Comparison of ENCODE assay signal across 14 cellular contexts in genomic region chr14:21527320-21527679, GRCh38. TPM values are rescaled to one million over a fixed set of nuclear protein-coding genes. Genes with fewer than 3 reads are reported as not detected.
A peak's percentile ranks its signal among the peaks of the same experiment; 100 is the strongest.
DNase-seq lines count a peak whose midpoint lies in the region; ATAC-seq, FAIRE-seq and TF ChIP-seq lines count a peak whose summit lies in the region.
"Had no signal": no experiment of that assay in that cellular context is flagged by ENCODE, and none has a peak within 500 bp of the region (broad histone marks: within the 10 kb centered on the region; RNA-seq: fewer than 3 reads in every experiment).

No MANE protein-coding gene starts in this region.

- H3K79me2 ChIP-seq in HepG2 (ENCODE audit: insufficient read depth, low read length), result no peaks in the 10 kb centered on the region

- no peaks in the 10 kb centered on the region for H3K27me3 ChIP-seq in HepG2 (ENCODE audit: control insufficient read depth in 1 of 2, insufficient read depth in 2 of 2, low read length in 2 of 2)
- H3K27me3 ChIP-seq in right lobe of liver, result no peaks in the 10 kb centered on the region
- no peaks in the 10 kb centered on the region for H3K27me3 ChIP-seq in layer of hippocampus (ENCODE audit: control insufficient read depth, insufficient read depth, low read length)
- no peaks in the 10 kb centered on the region for H3K27me3 ChIP-seq in MG63
- H3K27me3 ChIP-seq: tibial nerve had no signal

- DNase-seq in HepG2 (ENCODE audit: low spot score) (no peak), right lobe of liver (no peak), HPDE6-E6E7 (ENCODE audit: extremely low spot score) (no peak), MG63 (no peak)
- no peak for DNase-seq in activated CD8-positive, alpha-beta T cell treated with anti-CD3 and anti-CD28 coated beads for 36 hours
- DNase-seq: foreskin fibroblast, left ventricle myocardium superior, right cardiac atrium had no signal

- no peak for ATAC-seq in HepG2
- ATAC-seq in right lobe of liver, result no peak
- no peak for ATAC-seq in activated CD8-positive, alpha-beta T cell treated with anti-CD3 and anti-CD28 coated beads for 36 hours
- no peak for ATAC-seq in HG02610 (IDR thresholded peaks at IDR 0.05; ENCODE audit: unreplicated experiment)
- no peak for ATAC-seq in GM21529 (IDR thresholded peaks at IDR 0.05; ENCODE audit: unreplicated experiment)

- TF ChIP-seq RAD21 in HepG2 (CRISPR knock-in tag; IDR thresholded peaks at IDR 0.05), result no peak

- H4K20me1 ChIP-seq in HepG2 (ENCODE audit: insufficient read depth, low read length), result no peaks in the 10 kb centered on the region

- POLR2A ChIA-PET in HepG2 (lab: Yijun Ruan, JAX), result interaction anchor here (1.1 to 10.8 kb wide), 9 partner anchors 9 to 90 kb away, joined by 3 to 173 read pairs (median 13); partner anchors contain the start of genes CHD8 and METTL3
- POLR2A ChIA-PET in activated CD8-positive, alpha-beta T cell treated with anti-CD3 and anti-CD28 coated beads for 36 hours (lab: Charles Lee), result interaction anchor here (0.7 to 8.0 kb wide), 5 partner anchors 15 to 265 kb away, joined by 3 to 62 read pairs (median 4); partner anchors contain the start of gene METTL3

- no peaks in the 10 kb centered on the region for H3K9me3 Mint-ChIP-seq in activated CD8-positive, alpha-beta T cell treated with anti-CD3 and anti-CD28 coated beads for 36 hours
- H3K9me3 Mint-ChIP-seq: dendritic cell treated with granulocyte-macrophage colony-stimulating factor and Interleukin-4, amounts not matched to agents 40 ng/mL and 50 ng/mL, for 4 days had no signal

- CTCF ChIA-PET in HepG2 (lab: Yijun Ruan, JAX; ENCODE audit: low intra/inter-chr PET ratio, low total read pairs), result no interaction called here
- CTCF ChIA-PET in activated CD8-positive, alpha-beta T cell treated with anti-CD3 and anti-CD28 coated beads for 36 hours (lab: Charles Lee), result interaction anchor here (1.7 to 6.8 kb wide), 4 partner anchors 18 to 57 kb away, joined by 4 to 41 read pairs (median 10); partner anchors contain the start of genes RAB2B and TOX4

- H3K9me3 ChIP-seq in HepG2 (ENCODE audit: low read length) (no peaks in the 10 kb centered on the region), right lobe of liver (no peaks in the 10 kb centered on the region), MG63 (no peaks in the 10 kb centered on the region)
- H3K9me3 ChIP-seq: tibial nerve had no signal

- TF ChIP-seq EP300 in HepG2 (IDR thresholded peaks at IDR 0.05; ENCODE audit: low read depth in 2 of 2, low read length in 2 of 2) (no peak), HepG2 (CRISPR knock-in tag; IDR thresholded peaks at IDR 0.05; ENCODE audit: borderline replicate concordance) (no peak)

- in situ Hi-C loops in HepG2 (cut with HindIII; ENCODE audit: extremely low pct_ligation_motif_present, low pct_unique_long_range_greater_than_20kb), result no loop called here

- no peak for TF ChIP-seq CTCF in HepG2 (CRISPR knock-in tag; IDR thresholded peaks at IDR 0.05)
- TF ChIP-seq CTCF in right lobe of liver (IDR thresholded peaks at IDR 0.05), result no peak
- TF ChIP-seq CTCF in activated CD8-positive, alpha-beta T cell treated with anti-CD3 and anti-CD28 coated beads for 36 hours (IDR thresholded peaks at IDR 0.05), result no peak

- H3K4me3 ChIP-seq in HepG2 (replicated peaks in 1 of 3; ENCODE audit: insufficient read depth in 1 of 3, low read depth in 2 of 3, low read length in 3 of 3), result peak overlapping the region; percentile 77 to 83 (median 78)
- H3K4me3 ChIP-seq in right lobe of liver, result no peak overlapping the region
- no peak overlapping the region for H3K4me3 ChIP-seq in MG63

- TF ChIP-seq POLR2A in HepG2 (IDR thresholded peaks at IDR 0.05; ENCODE audit: insufficient read depth in 1 of 2, low read depth in 2 of 2, low read length in 2 of 2), result no peak
- TF ChIP-seq POLR2A in right lobe of liver (IDR thresholded peaks at IDR 0.05), result no peak

- H3K4me2 ChIP-seq in HepG2 (ENCODE audit: low read depth, low read length), result peak overlapping the region; percentile 82

- peak overlapping the region; percentile 69 for H3K27ac ChIP-seq in HepG2 (ENCODE audit: extremely low read length, insufficient read depth, low read length)
- no peak overlapping the region for H3K27ac ChIP-seq in right lobe of liver
- peak overlapping the region; percentile 46 for H3K27ac ChIP-seq in layer of hippocampus (ENCODE audit: low read depth, low read length)

- H3K4me3 Mint-ChIP-seq in activated CD8-positive, alpha-beta T cell treated with anti-CD3 and anti-CD28 coated beads for 36 hours, result peak overlapping the region; percentile 70

- intact Hi-C loops in HepG2 (cut with micrococcal nuclease; ENCODE audit: unreplicated experiment) (no loop called here), right lobe of liver (cut with DNase I) (no loop called here)
- intact Hi-C loops in activated CD8-positive, alpha-beta T cell treated with anti-CD3 and anti-CD28 coated beads for 36 hours (cut with micrococcal nuclease), result no loop called here

- H2AFZ ChIP-seq in HepG2 (ENCODE audit: low read length), result peak overlapping the region; percentile 89

- FAIRE-seq in HepG2 (lab: Jason Lieb, UNC), result no peak

- H3K9ac ChIP-seq in HepG2 (ENCODE audit: insufficient read depth, low read depth, low read length), result peak overlapping the region; percentile 80

- no TSS peak for BruUV-seq in HepG2 (replicated peaks; lab: Mats Ljungman, UMichigan)

- H3K27ac Mint-ChIP-seq in activated CD8-positive, alpha-beta T cell treated with anti-CD3 and anti-CD28 coated beads for 36 hours, result peak overlapping the region; percentile 67
- H3K27ac Mint-ChIP-seq: dendritic cell treated with granulocyte-macrophage colony-stimulating factor and Interleukin-4, amounts not matched to agents 40 ng/mL and 50 ng/mL, for 4 days had no signal

- WGBS in HepG2 (ENCODE audit: low lambda C conversion rate), result 68% methylated on average over 1 of the region's 1 CpG
- 53% methylated on average over 1 of the region's 1 CpG for WGBS in right lobe of liver (ENCODE audit: insufficient coverage, low coverage, low lambda C conversion rate, missing lambda C conversion rate)

- H3K36me3 ChIP-seq in HepG2 (replicated peaks in 1 of 2; ENCODE audit: control insufficient read depth in 1 of 2, insufficient read depth in 2 of 2, low read length in 2 of 2), result no peaks in the 10 kb centered on the region
- H3K36me3 ChIP-seq in right lobe of liver, result no peaks in the 10 kb centered on the region
- H3K36me3 ChIP-seq in MG63, result no peaks in the 10 kb centered on the region

- no peaks in the 10 kb centered on the region for H3K36me3 Mint-ChIP-seq in activated CD8-positive, alpha-beta T cell treated with anti-CD3 and anti-CD28 coated beads for 36 hours (ENCODE audit: low read depth)

- H3K27me3 Mint-ChIP-seq in activated CD8-positive, alpha-beta T cell treated with anti-CD3 and anti-CD28 coated beads for 36 hours, result no peaks in the 10 kb centered on the region

- H3K4me1 ChIP-seq in HepG2 (ENCODE audit: insufficient read depth, low read length), result peaks cover 38% of the 10 kb centered on the region
- H3K4me1 ChIP-seq in right lobe of liver, result no peaks in the 10 kb centered on the region

- H3K4me1 Mint-ChIP-seq in activated CD8-positive, alpha-beta T cell treated with anti-CD3 and anti-CD28 coated beads for 36 hours (ENCODE audit: low read depth), result peaks cover 16% of the 10 kb centered on the region

RNA-seq across cellular contexts. Expression of gene SALL2, which starts 1.2 kb away (rescaled TPM):
- total RNA-seq in HepG2 (2016; rRNA removed; fragmentation: Illumina TruSeq; extraction: Trizol), result 4.9 and 7.6 TPM in 2 replicates
- total RNA-seq in HepG2 (2016; cell fraction: cytosol; rRNA removed; fragmentation: Illumina TruSeq; extraction: Trizol; ENCODE audit: low read depth), result 1.0 and 1.1 TPM in 2 replicates
- 4.5 and 6.5 TPM in 2 replicates for total RNA-seq in HepG2 (2016; cell fraction: insoluble cytoplasmic fraction; rRNA removed; fragmentation: Illumina TruSeq; extraction: Trizol)
- 3.2 and 4.1 TPM in 2 replicates for total RNA-seq in HepG2 (2016; cell fraction: membrane; rRNA removed; fragmentation: Illumina TruSeq; extraction: Trizol)
- 3.2 and 4.3 TPM in 2 replicates for total RNA-seq in HepG2 (2016; cell fraction: nucleus; rRNA removed; fragmentation: Illumina TruSeq; extraction: Trizol)
- 5.8 and 7.0 TPM in 2 replicates for polyA plus RNA-seq in HepG2 (2011; rRNA removed)
- 4.8 and 5.4 TPM in 2 replicates for polyA plus RNA-seq in HepG2 (2011; cell fraction: cytosol; rRNA removed)
- polyA plus RNA-seq in HepG2 (2011; cell fraction: nucleus; rRNA removed), result 6.6 and 7.3 TPM in 2 replicates
- 8.7 and 11.0 TPM in 2 replicates for polyA plus RNA-seq in HepG2 (2012)
- polyA plus RNA-seq in HepG2 (2016; cell fraction: cytosol; fragmentation: Illumina TruSeq; extraction: Trizol; ENCODE audit: low read depth), result 0.61 and 0.67 TPM in 2 replicates
- 7.2 and 8.1 TPM in 2 replicates for polyA plus RNA-seq in HepG2 (2016; cell fraction: insoluble cytoplasmic fraction; fragmentation: Illumina TruSeq; extraction: Trizol; ENCODE audit: low read depth)
- polyA plus RNA-seq in HepG2 (2016; cell fraction: membrane; fragmentation: Illumina TruSeq; extraction: Trizol; ENCODE audit: low read depth), result 1.6 and 2.1 TPM in 2 replicates
- polyA plus RNA-seq in HepG2 (2016; cell fraction: nucleus; fragmentation: Illumina TruSeq; extraction: Trizol; ENCODE audit: insufficient read depth, low read depth), result 7.0 and 7.2 TPM in 2 replicates
- 0.09 and 14.3 TPM in 2 replicates for polyA minus RNA-seq in HepG2 (2011; rRNA and poly(A)+ RNA removed; ENCODE audit: low replicate concordance)
- polyA minus RNA-seq in HepG2 (2011; cell fraction: cytosol; rRNA and poly(A)+ RNA removed), result 8.9 and 9.7 TPM in 2 replicates
- polyA minus RNA-seq in HepG2 (2011; cell fraction: nucleus; rRNA and poly(A)+ RNA removed), result 4.1 and 5.1 TPM in 2 replicates
- 1 to 10 TPM in 2 of 6 experiments, under 1 TPM in 4; 0.40 to 2.9 (median 0.69) TPM for total RNA-seq in right lobe of liver
- 1 to 10 TPM; 2.9 to 3.5 TPM for total RNA-seq in activated CD8-positive, alpha-beta T cell treated with anti-CD3 and anti-CD28 coated beads for 36 hours
- total RNA-seq in MG63 (2014; rRNA removed; shearing (Covaris generic); ENCODE audit: low replicate concordance), result 0.36 and 0.81 TPM in 2 replicates

RNA-seq across cellular contexts. Expression of gene METTL3, which starts 16.2 kb away (rescaled TPM):
- 114 and 123 TPM in 2 replicates for total RNA-seq in HepG2 (2016; rRNA removed; fragmentation: Illumina TruSeq; extraction: Trizol)
- 109 and 111 TPM in 2 replicates for total RNA-seq in HepG2 (2016; cell fraction: cytosol; rRNA removed; fragmentation: Illumina TruSeq; extraction: Trizol; ENCODE audit: low read depth)
- 119 and 121 TPM in 2 replicates for total RNA-seq in HepG2 (2016; cell fraction: insoluble cytoplasmic fraction; rRNA removed; fragmentation: Illumina TruSeq; extraction: Trizol)
- 45.3 and 46.0 TPM in 2 replicates for total RNA-seq in HepG2 (2016; cell fraction: membrane; rRNA removed; fragmentation: Illumina TruSeq; extraction: Trizol)
- total RNA-seq in HepG2 (2016; cell fraction: nucleus; rRNA removed; fragmentation: Illumina TruSeq; extraction: Trizol), result 120 and 143 TPM in 2 replicates
- polyA plus RNA-seq in HepG2 (2011; rRNA removed), result 122 and 130 TPM in 2 replicates
- 70.9 and 77.1 TPM in 2 replicates for polyA plus RNA-seq in HepG2 (2011; cell fraction: cytosol; rRNA removed)
- 511 and 514 TPM in 2 replicates for polyA plus RNA-seq in HepG2 (2011; cell fraction: nucleus; rRNA removed)
- 67.0 and 70.4 TPM in 2 replicates for polyA plus RNA-seq in HepG2 (2012)
- 5.2 and 6.3 TPM in 2 replicates for polyA plus RNA-seq in HepG2 (2016; cell fraction: cytosol; fragmentation: Illumina TruSeq; extraction: Trizol; ENCODE audit: low read depth)
- 81.5 and 81.9 TPM in 2 replicates for polyA plus RNA-seq in HepG2 (2016; cell fraction: insoluble cytoplasmic fraction; fragmentation: Illumina TruSeq; extraction: Trizol; ENCODE audit: low read depth)
- polyA plus RNA-seq in HepG2 (2016; cell fraction: membrane; fragmentation: Illumina TruSeq; extraction: Trizol; ENCODE audit: low read depth), result 7.3 and 9.4 TPM in 2 replicates
- polyA plus RNA-seq in HepG2 (2016; cell fraction: nucleus; fragmentation: Illumina TruSeq; extraction: Trizol; ENCODE audit: insufficient read depth, low read depth), result 219 and 229 TPM in 2 replicates
- polyA minus RNA-seq in HepG2 (2011; rRNA and poly(A)+ RNA removed; ENCODE audit: low replicate concordance), result 140 and 168 TPM in 2 replicates
- 36.7 and 42.6 TPM in 2 replicates for polyA minus RNA-seq in HepG2 (2011; cell fraction: cytosol; rRNA and poly(A)+ RNA removed)
- 133 and 149 TPM in 2 replicates for polyA minus RNA-seq in HepG2 (2011; cell fraction: nucleus; rRNA and poly(A)+ RNA removed)
- 10 to 100 TPM; 14.7 to 26.7 (median 18.4) TPM for total RNA-seq in right lobe of liver
- total RNA-seq in activated CD8-positive, alpha-beta T cell treated with anti-CD3 and anti-CD28 coated beads for 36 hours, result 10 to 100 TPM; 66.7 to 70.8 TPM
- total RNA-seq in MG63 (2014; rRNA removed; shearing (Covaris generic); ENCODE audit: low replicate concordance), result 46.0 and 52.0 TPM in 2 replicates

RNA-seq across cellular contexts. Expression of gene TOX4, which starts 50.3 kb away (rescaled TPM):
- total RNA-seq in HepG2 (2016; rRNA removed; fragmentation: Illumina TruSeq; extraction: Trizol), result 71.8 and 124 TPM in 2 replicates
- total RNA-seq in HepG2 (2016; cell fraction: cytosol; rRNA removed; fragmentation: Illumina TruSeq; extraction: Trizol; ENCODE audit: low read depth), result 15.2 and 16.0 TPM in 2 replicates
- 74.9 and 112 TPM in 2 replicates for total RNA-seq in HepG2 (2016; cell fraction: insoluble cytoplasmic fraction; rRNA removed; fragmentation: Illumina TruSeq; extraction: Trizol)
- total RNA-seq in HepG2 (2016; cell fraction: membrane; rRNA removed; fragmentation: Illumina TruSeq; extraction: Trizol), result 36.1 and 44.6 TPM in 2 replicates
- total RNA-seq in HepG2 (2016; cell fraction: nucleus; rRNA removed; fragmentation: Illumina TruSeq; extraction: Trizol), result 46.8 and 50.0 TPM in 2 replicates
- polyA plus RNA-seq in HepG2 (2011; rRNA removed), result 147 and 163 TPM in 2 replicates
- polyA plus RNA-seq in HepG2 (2011; cell fraction: cytosol; rRNA removed), result 122 and 127 TPM in 2 replicates
- 72.8 and 97.3 TPM in 2 replicates for polyA plus RNA-seq in HepG2 (2011; cell fraction: nucleus; rRNA removed)
- polyA plus RNA-seq in HepG2 (2012), result 72.0 and 83.5 TPM in 2 replicates
- 20.7 and 21.8 TPM in 2 replicates for polyA plus RNA-seq in HepG2 (2016; cell fraction: cytosol; fragmentation: Illumina TruSeq; extraction: Trizol; ENCODE audit: low read depth)
- 130 and 137 TPM in 2 replicates for polyA plus RNA-seq in HepG2 (2016; cell fraction: insoluble cytoplasmic fraction; fragmentation: Illumina TruSeq; extraction: Trizol; ENCODE audit: low read depth)
- polyA plus RNA-seq in HepG2 (2016; cell fraction: membrane; fragmentation: Illumina TruSeq; extraction: Trizol; ENCODE audit: low read depth), result 28.2 and 33.2 TPM in 2 replicates
- polyA plus RNA-seq in HepG2 (2016; cell fraction: nucleus; fragmentation: Illumina TruSeq; extraction: Trizol; ENCODE audit: insufficient read depth, low read depth), result 65.1 and 77.3 TPM in 2 replicates
- 259 and 369 TPM in 2 replicates for polyA minus RNA-seq in HepG2 (2011; rRNA and poly(A)+ RNA removed; ENCODE audit: low replicate concordance)
- polyA minus RNA-seq in HepG2 (2011; cell fraction: cytosol; rRNA and poly(A)+ RNA removed), result 49.3 and 53.2 TPM in 2 replicates
- polyA minus RNA-seq in HepG2 (2011; cell fraction: nucleus; rRNA and poly(A)+ RNA removed), result 61.0 and 67.8 TPM in 2 replicates
- 10 to 100 TPM; 19.9 to 37.0 (median 33.3) TPM for total RNA-seq in right lobe of liver
- 10 to 100 TPM; 65.2 to 65.8 TPM for total RNA-seq in activated CD8-positive, alpha-beta T cell treated with anti-CD3 and anti-CD28 coated beads for 36 hours
- 26.9 and 75.1 TPM in 2 replicates for total RNA-seq in MG63 (2014; rRNA removed; shearing (Covaris generic); ENCODE audit: low replicate concordance)

RNA-seq across cellular contexts. Expression of gene RAB2B, which starts 50.5 kb away (rescaled TPM):
- total RNA-seq in HepG2 (2016; rRNA removed; fragmentation: Illumina TruSeq; extraction: Trizol) (36.0 and 46.4 TPM in 2 replicates), right lobe of liver (1 to 10 TPM; 6.8 to 9.4 (median 8.0) TPM)
- 9.7 and 10.7 TPM in 2 replicates for total RNA-seq in HepG2 (2016; cell fraction: cytosol; rRNA removed; fragmentation: Illumina TruSeq; extraction: Trizol; ENCODE audit: low read depth)
- total RNA-seq in HepG2 (2016; cell fraction: insoluble cytoplasmic fraction; rRNA removed; fragmentation: Illumina TruSeq; extraction: Trizol), result 29.3 and 42.1 TPM in 2 replicates
- total RNA-seq in HepG2 (2016; cell fraction: membrane; rRNA removed; fragmentation: Illumina TruSeq; extraction: Trizol), result 26.8 and 30.2 TPM in 2 replicates
- total RNA-seq in HepG2 (2016; cell fraction: nucleus; rRNA removed; fragmentation: Illumina TruSeq; extraction: Trizol), result 35.7 and 39.8 TPM in 2 replicates
- 55.6 and 60.6 TPM in 2 replicates for polyA plus RNA-seq in HepG2 (2011; rRNA removed)
- polyA plus RNA-seq in HepG2 (2011; cell fraction: cytosol; rRNA removed), result 32.1 and 43.2 TPM in 2 replicates
- polyA plus RNA-seq in HepG2 (2011; cell fraction: nucleus; rRNA removed), result 53.5 and 58.9 TPM in 2 replicates
- 36.5 and 43.0 TPM in 2 replicates for polyA plus RNA-seq in HepG2 (2012)
- polyA plus RNA-seq in HepG2 (2016; cell fraction: cytosol; fragmentation: Illumina TruSeq; extraction: Trizol; ENCODE audit: low read depth), result 3.4 and 4.3 TPM in 2 replicates
- polyA plus RNA-seq in HepG2 (2016; cell fraction: insoluble cytoplasmic fraction; fragmentation: Illumina TruSeq; extraction: Trizol; ENCODE audit: low read depth), result 32.9 and 33.9 TPM in 2 replicates
- 10.6 and 11.5 TPM in 2 replicates for polyA plus RNA-seq in HepG2 (2016; cell fraction: membrane; fragmentation: Illumina TruSeq; extraction: Trizol; ENCODE audit: low read depth)
- polyA plus RNA-seq in HepG2 (2016; cell fraction: nucleus; fragmentation: Illumina TruSeq; extraction: Trizol; ENCODE audit: insufficient read depth, low read depth), result 55.9 and 56.7 TPM in 2 replicates
- 17.0 and 37.3 TPM in 2 replicates for polyA minus RNA-seq in HepG2 (2011; rRNA and poly(A)+ RNA removed; ENCODE audit: low replicate concordance)
- polyA minus RNA-seq in HepG2 (2011; cell fraction: cytosol; rRNA and poly(A)+ RNA removed), result 28.9 and 36.2 TPM in 2 replicates
- polyA minus RNA-seq in HepG2 (2011; cell fraction: nucleus; rRNA and poly(A)+ RNA removed), result 60.9 and 74.0 TPM in 2 replicates
- 10 to 100 TPM; 18.2 to 19.8 TPM for total RNA-seq in activated CD8-positive, alpha-beta T cell treated with anti-CD3 and anti-CD28 coated beads for 36 hours
- 6.5 and 7.2 TPM in 2 replicates for total RNA-seq in MG63 (2014; rRNA removed; shearing (Covaris generic); ENCODE audit: low replicate concordance)

RNA-seq across cellular contexts. Expression of gene OR10G3, which starts 52.6 kb away (rescaled TPM):
- not detected in 2 replicates for total RNA-seq in HepG2 (2016; rRNA removed; fragmentation: Illumina TruSeq; extraction: Trizol)
- not detected in 2 replicates for total RNA-seq in HepG2 (2016; cell fraction: cytosol; rRNA removed; fragmentation: Illumina TruSeq; extraction: Trizol; ENCODE audit: low read depth)
- total RNA-seq in HepG2 (2016; cell fraction: insoluble cytoplasmic fraction; rRNA removed; fragmentation: Illumina TruSeq; extraction: Trizol), result not detected in 2 replicates
- not detected in 2 replicates for total RNA-seq in HepG2 (2016; cell fraction: membrane; rRNA removed; fragmentation: Illumina TruSeq; extraction: Trizol)
- not detected in 2 replicates for total RNA-seq in HepG2 (2016; cell fraction: nucleus; rRNA removed; fragmentation: Illumina TruSeq; extraction: Trizol)
- not detected in 2 replicates for polyA plus RNA-seq in HepG2 (2011; rRNA removed)
- polyA plus RNA-seq in HepG2 (2011; cell fraction: cytosol; rRNA removed), result not detected in 2 replicates
- not detected in 2 replicates for polyA plus RNA-seq in HepG2 (2011; cell fraction: nucleus; rRNA removed)
- polyA plus RNA-seq in HepG2 (2012), result not detected in 2 replicates
- polyA plus RNA-seq in HepG2 (2016; cell fraction: cytosol; fragmentation: Illumina TruSeq; extraction: Trizol; ENCODE audit: low read depth), result not detected in 2 replicates
- polyA plus RNA-seq in HepG2 (2016; cell fraction: insoluble cytoplasmic fraction; fragmentation: Illumina TruSeq; extraction: Trizol; ENCODE audit: low read depth), result not detected in 2 replicates
- polyA plus RNA-seq in HepG2 (2016; cell fraction: membrane; fragmentation: Illumina TruSeq; extraction: Trizol; ENCODE audit: low read depth), result not detected in 2 replicates
- not detected in 2 replicates for polyA plus RNA-seq in HepG2 (2016; cell fraction: nucleus; fragmentation: Illumina TruSeq; extraction: Trizol; ENCODE audit: insufficient read depth, low read depth)
- not detected in 2 replicates for polyA minus RNA-seq in HepG2 (2011; rRNA and poly(A)+ RNA removed; ENCODE audit: low replicate concordance)
- not detected in 2 replicates for polyA minus RNA-seq in HepG2 (2011; cell fraction: cytosol; rRNA and poly(A)+ RNA removed)
- not detected in 2 replicates for polyA minus RNA-seq in HepG2 (2011; cell fraction: nucleus; rRNA and poly(A)+ RNA removed)
- not detected for total RNA-seq in right lobe of liver
- total RNA-seq in activated CD8-positive, alpha-beta T cell treated with anti-CD3 and anti-CD28 coated beads for 36 hours, result not detected
- total RNA-seq in MG63 (2014; rRNA removed; shearing (Covaris generic); ENCODE audit: low replicate concordance), result not detected in 2 replicates
- total RNA-seq: left ventricle myocardium superior, right cardiac atrium had no signal
- polyA plus RNA-seq: BJ, right cardiac atrium had no signal

Comparison
In these comparisons a context has a peak if more than half of its experiments do, and no peak if none do; other contexts are left out.
1. H3K27ac ChIP-seq: peak in HepG2 (single experiment) and layer of hippocampus (single experiment); none in right lobe of liver (0 of 3).
2. H3K4me3 ChIP-seq: peak in HepG2 (3 of 3); none in right lobe of liver (0 of 3) and MG63 (single experiment).